In the genomic region with DNA sequence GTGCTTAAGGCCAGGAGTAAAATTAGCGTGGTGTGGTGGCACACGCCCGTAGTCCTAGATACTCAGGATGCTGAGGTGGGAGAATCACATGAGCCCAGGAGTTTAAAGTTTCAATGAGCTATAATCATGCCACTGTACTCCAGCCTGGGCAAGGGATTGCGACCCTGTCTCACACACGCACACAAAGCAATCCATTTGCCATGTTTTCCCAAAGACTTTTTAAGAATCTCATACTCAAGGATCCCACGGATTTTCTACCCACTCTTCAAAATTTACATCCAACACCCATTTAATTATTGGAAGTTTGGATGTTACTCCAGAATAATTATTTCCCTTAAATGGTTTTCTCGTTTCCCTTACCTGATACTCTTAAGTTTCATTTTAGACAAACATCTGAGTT, we compare ENCODE assay signal across 21 cellular contexts. TPM values are rescaled to one million over a fixed set of nuclear protein-coding genes. Genes with fewer than 3 reads are reported as not detected.
"Had no signal": no experiment of that assay in that cellular context is flagged by ENCODE, and none has a peak within 500 bp of the region (broad histone marks: within the 10 kb centered on the region; RNA-seq: fewer than 3 reads in every experiment).

No MANE protein-coding gene starts in this region.

- H3K9me3 Mint-ChIP-seq: activated CD4-positive, alpha-beta memory T cell treated with anti-CD3 and anti-CD28 coated beads for 36 hours; activated naive CD4-positive, alpha-beta T cell treated with anti-CD3 and anti-CD28 coated beads, Interleukin-2, amount 50 U/mL, for 24 hours; dendritic cell treated with granulocyte-macrophage colony-stimulating factor and Interleukin-4, amounts not matched to agents 40 ng/mL and 50 ng/mL, for 4 days; naive B cell had no signal

- H3K27me3 ChIP-seq: body of pancreas had no signal

- DNase-seq: activated CD4-positive, alpha-beta memory T cell treated with anti-CD3 and anti-CD28 coated beads for 36 hours; activated CD4-positive, alpha-beta T cell treated with anti-CD3 and anti-CD28 coated beads for 48 hours; activated effector memory CD4-positive, alpha-beta T cell treated with anti-CD3 and anti-CD28 coated beads, Interleukin-2, amount 50 U/mL, for 16 hours; activated T-cell treated with anti-CD3 and anti-CD28 coated beads for 4 hours; anterior cingulate cortex; effector CD4-positive, alpha-beta T cell; glutamatergic neuron; hippocampal formation; kidney glomerular epithelial cell; left ventricle myocardium superior; mammary epithelial cell; naive B cell; right cardiac atrium; stimulated activated CD4-positive, alpha-beta T cell treated with anti-CD3 and anti-CD28 coated beads, Interleukin-12 subunit alpha, Interleukin-12 subunit beta, amount 100 ng/mL, for 4 hours; stimulated activated CD4-positive, alpha-beta T cell treated with anti-CD3 and anti-CD28 coated beads, Interleukin-4, amount 100 ng/mL, for 4 hours; stimulated activated naive CD8-positive, alpha-beta T cell treated with anti-CD3 and anti-CD28 coated beads, Interleukin-15, Interleukin-2, amounts not matched to agents 100 U/mL and 50 U/mL, for 24 hours; SW 1271; T-helper 17 cell had no signal

- H3K4me3 ChIP-seq: body of pancreas had no signal

- H3K36me3 Mint-ChIP-seq: activated CD4-positive, alpha-beta memory T cell treated with anti-CD3 and anti-CD28 coated beads for 36 hours; activated naive CD4-positive, alpha-beta T cell treated with anti-CD3 and anti-CD28 coated beads, Interleukin-2, amount 50 U/mL, for 24 hours; naive B cell had no signal

- H3K4me1 Mint-ChIP-seq: naive B cell had no signal

- H3K27ac Mint-ChIP-seq: activated CD4-positive, alpha-beta memory T cell treated with anti-CD3 and anti-CD28 coated beads for 36 hours; activated naive CD4-positive, alpha-beta T cell treated with anti-CD3 and anti-CD28 coated beads, Interleukin-2, amount 50 U/mL, for 24 hours; dendritic cell treated with granulocyte-macrophage colony-stimulating factor and Interleukin-4, amounts not matched to agents 40 ng/mL and 50 ng/mL, for 4 days; T-helper 17 cell had no signal

- H3K4me3 Mint-ChIP-seq: activated CD4-positive, alpha-beta memory T cell treated with anti-CD3 and anti-CD28 coated beads for 36 hours; activated naive CD4-positive, alpha-beta T cell treated with anti-CD3 and anti-CD28 coated beads, Interleukin-2, amount 50 U/mL, for 24 hours; dendritic cell treated with granulocyte-macrophage colony-stimulating factor and Interleukin-4, amounts not matched to agents 40 ng/mL and 50 ng/mL, for 4 days; naive B cell; T-helper 17 cell had no signal

- H3K9me3 ChIP-seq: body of pancreas had no signal

- H3K27ac ChIP-seq: body of pancreas had no signal

RNA-seq across cellular contexts. Expression of a gene that starts 47.9 kb away (rescaled TPM):
- total RNA-seq: left ventricle myocardium superior had no signal
